Comparison of ENCODE assay signal across 11 cellular contexts in genomic region chr17:78805301-78805700, GRCh38. TPM values are rescaled to one million over a fixed set of nuclear protein-coding genes. Genes with fewer than 3 reads are reported as not detected.
DNase-seq lines count a peak whose midpoint lies in the region; ATAC-seq and TF ChIP-seq lines count a peak whose summit lies in the region.
"Had no signal": no experiment of that assay in that cellular context is flagged by ENCODE, and none has a peak within 500 bp of the region (broad histone marks: within the 10 kb centered on the region; RNA-seq: fewer than 3 reads in every experiment).

No MANE protein-coding gene starts in this region.

- H3K27ac ChIP-seq in HEK293 (ENCODE audit: extremely low read depth, low read depth, low read length): no peak overlapping the region
- H3K27ac ChIP-seq in adrenal gland: peak overlapping the region in 2 of 5 donors; percentile 26 to 32
- H3K27ac ChIP-seq in GM23248: no peak overlapping the region

- no peak overlapping the region for H2AFZ ChIP-seq in GM23248

- TF ChIP-seq CTCF in HEK293 (tag by site-specific recombination; IDR thresholded peaks at IDR 0.05) (no peak), adrenal gland (IDR thresholded peaks at IDR 0.05) (no peak)

- no peaks in the 10 kb centered on the region for H3K27me3 ChIP-seq in adrenal gland
- H3K27me3 ChIP-seq in GM23248 (replicated peaks; ENCODE audit: insufficient read depth): no peaks in the 10 kb centered on the region

- no peak overlapping the region for H3K4me2 ChIP-seq in GM23248 (ENCODE audit: unreplicated experiment)

- H3K36me3 ChIP-seq in HEK293 (ENCODE audit: control insufficient read depth in 2 of 2, insufficient read depth in 1 of 2, low read length in 2 of 2) (peaks cover 59 to 90% of the 10 kb centered on the region in 2 experiments), adrenal gland (replicated peaks in 1 of 2) (peaks cover 0 to 76% of the 10 kb centered on the region in 2 donors), GM23248 (ENCODE audit: low read depth) (peaks cover 35% of the 10 kb centered on the region; the same call in 1 of the 2 replicates)

- no peak for ATAC-seq in left ventricle myocardium superior

- no peaks in the 10 kb centered on the region for H3K4me1 ChIP-seq in HEK293 (ENCODE audit: control insufficient read depth, insufficient read depth, low read length)
- H3K4me1 ChIP-seq in adrenal gland (replicated peaks in 1 of 2): peaks cover 0 to 3% of the 10 kb centered on the region in 2 donors
- H3K4me1 ChIP-seq in GM23248 (ENCODE audit: insufficient read depth): no peaks in the 10 kb centered on the region

- peaks cover 22% of the 10 kb centered on the region for H3F3A ChIP-seq in GM23248 (ENCODE audit: insufficient read depth)

- DNase-seq in activated T-cell treated with anti-CD3 and anti-CD28 coated beads for 4 hours: peak; percentile 45
- DNase-seq in left ventricle myocardium superior: peak; percentile 21
- DNase-seq in stimulated activated CD8-positive, alpha-beta memory T cell treated with anti-CD3 and anti-CD28 coated beads, Interleukin-12 subunit alpha, Interleukin-12 subunit beta, amount 100 ng/mL, for 24 hours (ENCODE audit: extremely low read depth): peak; percentile 36
- DNase-seq in NCI-H524 treated with DMSO at 0.1 percent for 48 hours (lab: John Stamatoyannopoulos, UW): no peak
- no peak for DNase-seq in adrenal gland
- DNase-seq in GM23248: no peak
- DNase-seq in NCI-H2171 treated with DMSO at 0.1 percent for 48 hours (lab: John Stamatoyannopoulos, UW): no peak
- DNase-seq: effector CD8-positive, alpha-beta T cell; NCI-H2029; SW 1271 had no signal

- peaks cover 50% of the 10 kb centered on the region for H3K79me2 ChIP-seq in GM23248 (ENCODE audit: insufficient read depth)

- no peaks in the 10 kb centered on the region for H3K9me2 ChIP-seq in GM23248 (ENCODE audit: insufficient read depth)

- intact Hi-C loops in left ventricle myocardium superior (cut with micrococcal nuclease) (no loop called here), adrenal gland (cut with DNase I) (loop anchor here in 1 of 2 donors (10.0 kb wide), 1 partner anchor 310 kb away; no protein-coding TSS in a partner anchor)

- in situ Hi-C loops in GM23248 (cut with MboI): no loop called here

- no peaks in the 10 kb centered on the region for H3K9me3 ChIP-seq in HEK293 (ENCODE audit: control insufficient read depth, insufficient read depth, low read depth, low read length)
- no peaks in the 10 kb centered on the region for H3K9me3 ChIP-seq in adrenal gland (replicated peaks in 1 of 3)
- H3K9me3 ChIP-seq in GM23248 (ENCODE audit: low read depth): no peaks in the 10 kb centered on the region

- CTCF ChIA-PET in HEK293 (lab: Yijun Ruan, JAX): interaction anchor here (0.6 kb wide), 1 partner anchor 21 kb away, joined by 3 read pairs; no protein-coding TSS in a partner anchor

- POLR2A ChIA-PET in HEK293 (lab: Yijun Ruan, JAX): no interaction called here

- H3K9ac ChIP-seq in GM23248: no peak overlapping the region

- H3K4me3 ChIP-seq in HEK293 (ENCODE audit: low read depth, low read length) (no peak overlapping the region), adrenal gland (no peak overlapping the region), GM23248 (no peak overlapping the region)

- no peak for TF ChIP-seq POLR2A in adrenal gland (IDR thresholded peaks at IDR 0.05)

- 90 to 96% (median 93%) methylated on average over 11 to 14 of the region's 14 CpGs for WGBS in adrenal gland, 4 donors
- 93 to 94% methylated on average over 14 of the region's 14 CpGs for WGBS in GM23248 (ENCODE audit: low coverage in 1 of 2, low lambda C conversion rate in 2 of 2, missing lambda C conversion rate in 2 of 2), 2 experiments

- H4K20me1 ChIP-seq in GM23248 (ENCODE audit: insufficient read depth): no peaks in the 10 kb centered on the region

TF ChIP-seq in HEK293, 187 proteins besides CTCF, POLR2A, EP300 and RAD21:
- TF ChIP-seq EGR2 (tag by site-specific recombination; IDR thresholded peaks at IDR 0.05; ENCODE audit: low read depth) (peak; percentile 48; the same call in 1 of the 2 replicates), SCRT2 (tag by site-specific recombination; IDR thresholded peaks at IDR 0.05) (no peak)
TF ChIP-seq in HEK293: peak in this region for 1.

RNA-seq across cellular contexts. Expression of gene CYTH1, which starts 23.2 kb away (rescaled TPM):
- total RNA-seq in left ventricle myocardium superior (38.0 TPM), adrenal gland (100 to 1,000 TPM in 1 of 8 donors, 10 to 100 TPM in 7; 26.0 to 141 (median 56.2) TPM)
- polyA plus RNA-seq in adrenal gland (10 to 100 TPM; 32.6 to 45.2 (median 35.3) TPM), GM23248 (2016; fragmentation: Nextera tagmentation; extraction: Ambion mirVana) (11.7 TPM in 2 replicates)
- total RNA-seq in GM23248 (2014; rRNA removed; shearing (Covaris generic)): 10.4 and 16.8 TPM in 2 replicates

RNA-seq across cellular contexts. Expression of gene USP36, which starts 35.3 kb away (rescaled TPM):
- 24.7 TPM for total RNA-seq in left ventricle myocardium superior
- 10 to 100 TPM; 15.7 to 69.1 (median 47.1) TPM for total RNA-seq in adrenal gland
- polyA plus RNA-seq in adrenal gland: 10 to 100 TPM; 19.7 to 48.8 (median 44.8) TPM
- total RNA-seq in GM23248 (2014; rRNA removed; shearing (Covaris generic)): 30.2 and 35.5 TPM in 2 replicates
- polyA plus RNA-seq in GM23248 (2016; fragmentation: Nextera tagmentation; extraction: Ambion mirVana): 19.9 and 22.3 TPM in 2 replicates

Comparison
In these comparisons a context has a peak if more than half of its experiments do, and no peak if none do; other contexts are left out.
1. DNase-seq: peak in activated T-cell treated with anti-CD3 and anti-CD28 coated beads for 4 hours (single experiment), left ventricle myocardium superior (single experiment) and stimulated activated CD8-positive, alpha-beta memory T cell treated with anti-CD3 and anti-CD28 coated beads, Interleukin-12 subunit alpha, Interleukin-12 subunit beta, amount 100 ng/mL, for 24 hours (single experiment); none in NCI-H524 treated with DMSO at 0.1 percent for 48 hours (single experiment), adrenal gland (0 of 7), GM23248 (single experiment) and NCI-H2171 treated with DMSO at 0.1 percent for 48 hours (single experiment).